In genomic region chr1:209993061-209993830, GRCh38 we compare ENCODE assay signal across 1 cellular context.
TF ChIP-seq lines count a peak whose summit lies in the region.

No MANE protein-coding gene starts in this region.

TF ChIP-seq in GM23338, 12 proteins besides CTCF, POLR2A, EP300 and RAD21 (continued from another document):
- TF ChIP-seq ZNF462 (CRISPR knock-in tag; IDR thresholded peaks at IDR 0.05) (no peak), ETS1 (IDR thresholded peaks at IDR 0.05) (no peak), ZNF331 (CRISPR knock-in tag; IDR thresholded peaks at IDR 0.05; ENCODE audit: low read depth) (no peak)
